ENCODE assay signal across 1 cellular context in the genomic region with DNA sequence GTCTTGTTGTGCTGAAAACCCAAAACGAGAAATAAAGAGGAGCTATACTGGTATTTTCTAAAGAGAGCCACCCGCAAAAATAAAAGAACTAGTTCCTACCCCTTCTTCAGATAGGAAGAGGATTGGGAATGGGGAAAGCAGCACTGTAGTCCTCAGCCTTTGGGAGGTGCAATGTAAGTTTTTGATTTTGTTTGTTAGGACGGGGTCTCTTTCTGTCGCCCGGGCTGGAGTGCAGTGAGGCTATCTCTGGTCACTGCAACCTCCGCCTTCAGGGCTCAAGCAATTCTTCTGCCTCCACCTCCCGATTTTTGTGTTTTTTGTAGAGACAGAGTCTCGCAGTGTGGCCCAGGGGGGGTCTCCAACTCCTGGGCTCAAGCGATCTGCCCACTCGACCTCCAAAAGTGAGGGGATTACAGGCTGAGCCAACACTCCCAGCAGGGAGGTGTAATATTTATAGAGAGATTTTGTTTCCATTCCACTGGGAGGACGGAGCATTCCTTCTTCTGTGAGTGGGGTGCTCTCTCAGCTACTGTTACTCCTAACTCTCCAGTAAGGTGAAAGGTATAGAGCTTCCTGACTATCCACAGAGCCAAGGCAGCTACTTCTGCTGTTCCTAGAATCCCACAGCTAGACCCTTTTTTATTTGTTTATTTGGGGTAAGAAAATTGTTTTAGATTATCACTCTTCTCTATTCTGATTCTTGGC.
TF ChIP-seq lines count a peak whose summit lies in the region.

No MANE protein-coding gene starts in this region.

TF ChIP-seq in A549, 52 proteins besides CTCF, POLR2A, EP300 and RAD21:
- no peak for TF ChIP-seq RARB (CRISPR knock-in tag; IDR thresholded peaks at IDR 0.05)
- no peak for TF ChIP-seq TFCP2L1 (CRISPR knock-in tag; IDR thresholded peaks at IDR 0.05)
- TF ChIP-seq MAZ (IDR thresholded peaks at IDR 0.05; ENCODE audit: borderline replicate concordance, low read depth, low read length): no peak
- TF ChIP-seq FOSB (CRISPR knock-in tag; IDR thresholded peaks at IDR 0.05): no peak
- TF ChIP-seq NR3C1 (IDR thresholded peaks at IDR 0.05): no peak
- TF ChIP-seq BCL3 (IDR thresholded peaks at IDR 0.05): no peak
- TF ChIP-seq KDM1A (IDR thresholded peaks at IDR 0.05; ENCODE audit: low read depth): no peak
- no peak for TF ChIP-seq HOXB13 (CRISPR knock-in tag; IDR thresholded peaks at IDR 0.05; ENCODE audit: low read depth)
- TF ChIP-seq, protein P1, sequence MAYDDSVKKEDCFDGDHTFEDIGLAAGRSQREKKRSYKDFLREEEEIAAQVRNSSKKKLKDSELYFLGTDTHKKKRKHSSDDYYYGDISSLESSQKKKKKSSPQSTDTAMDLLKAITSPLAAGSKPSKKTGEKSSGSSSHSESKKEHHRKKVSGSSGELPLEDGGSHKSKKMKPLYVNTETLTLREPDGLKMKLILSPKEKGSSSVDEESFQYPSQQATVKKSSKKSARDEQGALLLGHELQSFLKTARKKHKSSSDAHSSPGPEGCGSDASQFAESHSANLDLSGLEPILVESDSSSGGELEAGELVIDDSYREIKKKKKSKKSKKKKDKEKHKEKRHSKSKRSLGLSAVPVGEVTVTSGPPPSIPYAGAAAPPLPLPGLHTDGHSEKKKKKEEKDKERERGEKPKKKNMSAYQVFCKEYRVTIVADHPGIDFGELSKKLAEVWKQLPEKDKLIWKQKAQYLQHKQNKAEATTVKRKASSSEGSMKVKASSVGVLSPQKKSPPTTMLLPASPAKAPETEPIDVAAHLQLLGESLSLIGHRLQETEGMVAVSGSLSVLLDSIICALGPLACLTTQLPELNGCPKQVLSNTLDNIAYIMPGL (CRISPR knock-in tag; IDR thresholded peaks at IDR 0.05; ENCODE audit: borderline replicate concordance): no peak
- no peak for TF ChIP-seq GATA3 (IDR thresholded peaks at IDR 0.05; ENCODE audit: borderline replicate concordance)
- TF ChIP-seq NPAS2 (CRISPR knock-in tag; IDR thresholded peaks at IDR 0.05; ENCODE audit: borderline replicate concordance): no peak
- no peak for TF ChIP-seq TP53 (CRISPR knock-in tag; IDR thresholded peaks at IDR 0.05)
- TF ChIP-seq CHD4 (IDR thresholded peaks at IDR 0.05; ENCODE audit: borderline replicate concordance): no peak
- no peak for TF ChIP-seq USF2 (IDR thresholded peaks at IDR 0.05)
- no peak for TF ChIP-seq ZNF302 (CRISPR knock-in tag; IDR thresholded peaks at IDR 0.05)
